Comparison of ENCODE assay signal across 9 cellular contexts in genomic region chr12:62785941-62786559, GRCh38.
DNase-seq lines count a peak whose midpoint lies in the region; ATAC-seq, FAIRE-seq and TF ChIP-seq lines count a peak whose summit lies in the region.
"Had no signal": no experiment of that assay in that cellular context is flagged by ENCODE, and none has a peak within 500 bp of the region (broad histone marks: within the 10 kb centered on the region; RNA-seq: fewer than 3 reads in every experiment).

No MANE protein-coding gene starts in this region.

- H3K27ac ChIP-seq in A549 (peak overlapping the region; percentile 91 to 94), right cardiac atrium (ENCODE audit: low read length) (peak overlapping the region; percentile 54)

- H3K4me1 Mint-ChIP-seq in activated T-helper 17 cell treated with anti-CD3 and anti-CD28 coated beads, Interleukin-2, amount 50 U/mL, for 72 hours = no peaks in the 10 kb centered on the region

- H3K36me3 Mint-ChIP-seq in activated T-helper 17 cell treated with anti-CD3 and anti-CD28 coated beads, Interleukin-2, amount 50 U/mL, for 72 hours (ENCODE audit: low read depth) = no peaks in the 10 kb centered on the region

- no peaks in the 10 kb centered on the region for H3K9me3 ChIP-seq in A549
- no peaks in the 10 kb centered on the region for H3K9me3 ChIP-seq in right cardiac atrium (ENCODE audit: control insufficient read depth, low read length)

- peak; percentile 25 for TF ChIP-seq POLR2A in A549 (IDR thresholded peaks at IDR 0.05; ENCODE audit: low read length)

- POLR2A ChIA-PET in A549 (lab: Yijun Ruan, JAX) = interaction anchor here (0.5 to 2.7 kb wide), 15 partner anchors 9 to 1246 kb away, joined by 3 to 34 read pairs (median 4); partner anchors contain the start of genes MON2 and PPM1H

- no peaks in the 10 kb centered on the region for H3K27me3 ChIP-seq in right cardiac atrium (ENCODE audit: control insufficient read depth, insufficient read depth)

- H3K4me1 ChIP-seq in A549 (peaks cover 64% of the 10 kb centered on the region), right cardiac atrium (ENCODE audit: control insufficient read depth, insufficient read depth, low read length) (peaks cover 3% of the 10 kb centered on the region)

- ATAC-seq in A549 (peak; percentile 93), right cardiac atrium (peak; percentile 59 to 92), GM21526 (IDR thresholded peaks at IDR 0.05; ENCODE audit: low FRiP score, unreplicated experiment) (no peak), HG02884 (IDR thresholded peaks at IDR 0.05; ENCODE audit: unreplicated experiment) (no peak), GM19397 (IDR thresholded peaks at IDR 0.05; ENCODE audit: unreplicated experiment) (no peak)
- peak; percentile 82 for ATAC-seq in activated T-helper 17 cell treated with anti-CD3 and anti-CD28 coated beads, Interleukin-2, amount 50 U/mL, for 72 hours (replicated peaks)

- TF ChIP-seq CTCF in A549 (IDR thresholded peaks at IDR 0.05) = no peak

- FAIRE-seq in A549 (lab: Jason Lieb, UNC) = peak; percentile 94
- FAIRE-seq: GM18507 had no signal

- DNase-seq in A549 (ENCODE audit: low read depth in 1 of 2, low spot score in 1 of 2) = peak; percentile 82 to 99
- DNase-seq in HPDE6-E6E7 (ENCODE audit: extremely low spot score) = peak; percentile 79
- peak in 1 of 3 donors; percentile 65 for DNase-seq in right cardiac atrium
- DNase-seq in stromal cell of bone marrow (ENCODE audit: low read depth) = peak; percentile 82

- intact Hi-C loops in right cardiac atrium (cut with DNase I) = no loop called here

- no peaks in the 10 kb centered on the region for H3K27me3 Mint-ChIP-seq in activated T-helper 17 cell treated with anti-CD3 and anti-CD28 coated beads, Interleukin-2, amount 50 U/mL, for 72 hours

- H3K9me3 Mint-ChIP-seq in activated T-helper 17 cell treated with anti-CD3 and anti-CD28 coated beads, Interleukin-2, amount 50 U/mL, for 72 hours = no peaks in the 10 kb centered on the region

- TF ChIP-seq EP300 in A549 (IDR thresholded peaks at IDR 0.05) = peak; percentile 92 to 96; a peak in 4 of 5 replicates

- H3K4me3 ChIP-seq in A549 (no peak overlapping the region), right cardiac atrium (ENCODE audit: low read length) (no peak overlapping the region)

- H3K4me3 Mint-ChIP-seq in activated T-helper 17 cell treated with anti-CD3 and anti-CD28 coated beads, Interleukin-2, amount 50 U/mL, for 72 hours = no peak overlapping the region

- WGBS in A549 (ENCODE audit: missing lambda C conversion rate) = 7% methylated on average over 8 of the region's 8 CpGs
- 49% methylated on average over 8 of the region's 8 CpGs for WGBS in right cardiac atrium

- H3K4me2 ChIP-seq in A549 = peak overlapping the region; percentile 62

- CTCF ChIA-PET in A549 (lab: Yijun Ruan, JAX) = interaction anchor here (0.6 to 2.1 kb wide), 8 partner anchors 9 to 205 kb away, joined by 3 to 9 read pairs (median 4); no protein-coding TSS in a partner anchor

- H3K27ac Mint-ChIP-seq in activated T-helper 17 cell treated with anti-CD3 and anti-CD28 coated beads, Interleukin-2, amount 50 U/mL, for 72 hours = no peak overlapping the region

- peak; percentile 31 to 63; a peak in 4 of 5 replicates for TF ChIP-seq RAD21 in A549 (conservative IDR thresholded peaks at IDR 0.05 in 1 of 2, IDR thresholded peaks at IDR 0.05 in 1 of 2)

TF ChIP-seq in A549, 52 proteins besides CTCF, POLR2A, EP300 and RAD21 (continues in another document):
- TF ChIP-seq CBX8 (IDR thresholded peaks at IDR 0.05) = no peak
- no peak for TF ChIP-seq TFCP2L1 (CRISPR knock-in tag; IDR thresholded peaks at IDR 0.05)
- TF ChIP-seq JUNB (IDR thresholded peaks at IDR 0.05) = peak; percentile 96
- TF ChIP-seq ZC3H11A (IDR thresholded peaks at IDR 0.05) = no peak
- peak; percentile 65; the same call in 1 of the 2 replicates for TF ChIP-seq HES2 (IDR thresholded peaks at IDR 0.05)
- no peak for TF ChIP-seq FOXS1 (CRISPR knock-in tag; IDR thresholded peaks at IDR 0.05)
- no peak for TF ChIP-seq MAZ (IDR thresholded peaks at IDR 0.05; ENCODE audit: borderline replicate concordance, low read depth, low read length)
- TF ChIP-seq RNF2 (IDR thresholded peaks at IDR 0.05; ENCODE audit: borderline replicate concordance, low read depth) = no peak
- peak; percentile 68 for TF ChIP-seq FOSB (CRISPR knock-in tag; IDR thresholded peaks at IDR 0.05)
- no peak for TF ChIP-seq KDM5A (IDR thresholded peaks at IDR 0.05)
- no peak for TF ChIP-seq RCOR1 (IDR thresholded peaks at IDR 0.05; ENCODE audit: low read depth, low read length)
- TF ChIP-seq MAX (IDR thresholded peaks at IDR 0.05) = peak; percentile 78
- no peak for TF ChIP-seq USF2 (IDR thresholded peaks at IDR 0.05)
- 0 out of 2 replicates have a peak, but pooled peaks have one; percentile 44 for TF ChIP-seq HOXA7 (CRISPR knock-in tag; IDR thresholded peaks at IDR 0.05)
- no peak for TF ChIP-seq NR3C1 (IDR thresholded peaks at IDR 0.05)
- no peak for TF ChIP-seq KDM1A (IDR thresholded peaks at IDR 0.05; ENCODE audit: low read depth)
- TF ChIP-seq EHF (CRISPR knock-in tag; IDR thresholded peaks at IDR 0.05) = peak; percentile 66; the same call in 1 of the 2 replicates
- peak; percentile 15; the same call in 1 of the 2 replicates for TF ChIP-seq ZSCAN20 (CRISPR knock-in tag; IDR thresholded peaks at IDR 0.05)
- peak; percentile 74; the same call in 1 of the 2 replicates for TF ChIP-seq HOXB5 (CRISPR knock-in tag; IDR thresholded peaks at IDR 0.05)
- peak; percentile 68; the same call in 1 of the 2 replicates for TF ChIP-seq ATOH8 (CRISPR knock-in tag; IDR thresholded peaks at IDR 0.05; ENCODE audit: low read depth)
- TF ChIP-seq HMGXB4 (CRISPR knock-in tag; IDR thresholded peaks at IDR 0.05; ENCODE audit: borderline replicate concordance) = no peak
- TF ChIP-seq RARB (CRISPR knock-in tag; IDR thresholded peaks at IDR 0.05) = peak; percentile 91
- peak; percentile 89 to 94 for TF ChIP-seq JUN (IDR thresholded peaks at IDR 0.05)
- no peak for TF ChIP-seq E2F6 (IDR thresholded peaks at IDR 0.05; ENCODE audit: borderline replicate concordance, low read depth)
- TF ChIP-seq ZNF302 (CRISPR knock-in tag; IDR thresholded peaks at IDR 0.05) = peak; percentile 38; the same call in 1 of the 2 replicates
- TF ChIP-seq PHF8 (IDR thresholded peaks at IDR 0.05; ENCODE audit: borderline replicate concordance, low read depth) = no peak
- TF ChIP-seq CBX2 (IDR thresholded peaks at IDR 0.05; ENCODE audit: borderline replicate concordance, low read depth) = no peak
- TF ChIP-seq CHD4 (IDR thresholded peaks at IDR 0.05; ENCODE audit: borderline replicate concordance) = no peak
- TF ChIP-seq ELK1 (IDR thresholded peaks at IDR 0.05; ENCODE audit: low read depth, low read length) = no peak

Comparison
In these comparisons a context has a peak if more than half of its experiments do, and no peak if none do; other contexts are left out.
1. ATAC-seq: peak in A549 (2 of 2), activated T-helper 17 cell treated with anti-CD3 and anti-CD28 coated beads, Interleukin-2, amount 50 U/mL, for 72 hours (single experiment) and right cardiac atrium (2 of 2); none in GM21526 (single experiment), HG02884 (single experiment) and GM19397 (single experiment).